ENCODE assay signal across 11 cellular contexts in genomic region chr9:94799578-94800264, GRCh38.
DNase-seq lines count a peak whose midpoint lies in the region; ATAC-seq and TF ChIP-seq lines count a peak whose summit lies in the region.
"Had no signal": no experiment of that assay in that cellular context is flagged by ENCODE, and none has a peak within 500 bp of the region (broad histone marks: within the 10 kb centered on the region; RNA-seq: fewer than 3 reads in every experiment).

No MANE protein-coding gene starts in this region.

- H3K36me3 ChIP-seq in mammary epithelial cell (ENCODE audit: insufficient read depth, low read length): peaks cover 6% of the 10 kb centered on the region
- H3K36me3 ChIP-seq in testis (ENCODE audit: low read depth, missing control alignments): no peaks in the 10 kb centered on the region
- H3K36me3 ChIP-seq in right lobe of liver: peaks cover 0 to 8% (median 0%) of the 10 kb centered on the region in 4 donors

- BruUV-seq in mammary epithelial cell (replicated peaks; lab: Mats Ljungman, UMichigan): no TSS peak

- dilution Hi-C loops in mammary epithelial cell (cut with HindIII; ENCODE audit: low sequenced_read_pairs): loop anchor here (5.0 kb wide), 1 partner anchor 78 kb away; no protein-coding TSS in a partner anchor

- no peaks in the 10 kb centered on the region for H3K79me2 ChIP-seq in mammary epithelial cell (ENCODE audit: insufficient read depth, low read length)

- TF ChIP-seq POLR2A in testis (IDR thresholded peaks at IDR 0.05): no peak
- TF ChIP-seq POLR2A in right lobe of liver (IDR thresholded peaks at IDR 0.05): no peak

- no peak overlapping the region for H3K27ac ChIP-seq in mammary epithelial cell (ENCODE audit: insufficient read depth, low read depth, low read length)
- peak overlapping the region; percentile 21 to 81 for H3K27ac ChIP-seq in testis
- H3K27ac ChIP-seq in right lobe of liver: no peak overlapping the region

- intact Hi-C loops in mammary epithelial cell (cut with micrococcal nuclease): no loop called here
- intact Hi-C loops in testis (cut with DNase I; ENCODE audit: low total_unique reads): no loop called here
- intact Hi-C loops in right lobe of liver (cut with DNase I): no loop called here

- ATAC-seq in right lobe of liver (no peak), HG03565 (IDR thresholded peaks at IDR 0.05; ENCODE audit: unreplicated experiment) (no peak)
- ATAC-seq: stimulated activated naive CD8-positive, alpha-beta T cell treated with anti-CD3 and anti-CD28 coated beads, Interleukin-15, amount 100 ng/mL, for 72 hours had no signal

- in situ Hi-C loops in mammary epithelial cell (cut with MboI; ENCODE audit: low sequenced_read_pairs in 2 of 2): loop anchor here in 1 of 2 donors (25.0 kb wide), 1 partner anchor 88 kb away; no protein-coding TSS in a partner anchor

- H3K27me3 ChIP-seq in mammary epithelial cell (ENCODE audit: insufficient read depth, low read length) (no peaks in the 10 kb centered on the region), testis (no peaks in the 10 kb centered on the region), right lobe of liver (no peaks in the 10 kb centered on the region)

- H3K4me3 ChIP-seq in mammary epithelial cell (replicated peaks in 1 of 3; ENCODE audit: insufficient read depth in 1 of 3, low read depth in 2 of 3, low read length in 3 of 3): no peak overlapping the region
- H3K4me3 ChIP-seq in testis: no peak overlapping the region
- no peak overlapping the region for H3K4me3 ChIP-seq in right lobe of liver

- DNase-seq in LoVo (ENCODE audit: low spot score) (peak; percentile 70), mammary epithelial cell (peak; percentile 47), kidney glomerular epithelial cell (lab: John Stamatoyannopoulos, UW) (peak; percentile 84), testis (no peak), iPS-NIHi11 (ENCODE audit: low spot score) (no peak), right lobe of liver (no peak), NCI-H1105 treated with DMSO at 0.1 percent for 48 hours (lab: John Stamatoyannopoulos, UW) (no peak)
- DNase-seq: activated T-cell treated with anti-CD3 and anti-CD28 coated beads, Interleukin-2, amount 50 U/mL, for 1 hour; NCI-H1048; stimulated activated naive CD8-positive, alpha-beta T cell treated with anti-CD3 and anti-CD28 coated beads, Interleukin-15, amount 100 ng/mL, for 72 hours had no signal

- H3K9me3 ChIP-seq in mammary epithelial cell (replicated peaks; ENCODE audit: insufficient read depth, low read length): no peaks in the 10 kb centered on the region
- H3K9me3 ChIP-seq in testis: no peaks in the 10 kb centered on the region
- H3K9me3 ChIP-seq in right lobe of liver: no peaks in the 10 kb centered on the region

- no peak overlapping the region for H3K4me2 ChIP-seq in mammary epithelial cell (ENCODE audit: insufficient read depth, low read depth, low read length)

- H3K4me1 ChIP-seq in mammary epithelial cell (ENCODE audit: insufficient read depth, low read length): peaks cover 29% of the 10 kb centered on the region
- H3K4me1 ChIP-seq in testis: peaks cover 9% of the 10 kb centered on the region
- H3K4me1 ChIP-seq in right lobe of liver: no peaks in the 10 kb centered on the region

- no peak overlapping the region for H3K9ac ChIP-seq in mammary epithelial cell (ENCODE audit: insufficient read depth, low read length)

- 85% methylated on average over 9 of the region's 9 CpGs for WGBS in mammary epithelial cell (ENCODE audit: low coverage, missing lambda C conversion rate)
- 82 to 84% methylated on average over 8 to 9 of the region's 9 CpGs for WGBS in testis, 2 donors
- WGBS in right lobe of liver (ENCODE audit: insufficient coverage, low coverage, low lambda C conversion rate, missing lambda C conversion rate): 95% methylated on average over 7 of the region's 9 CpGs

- CTCF ChIA-PET in mammary epithelial cell (lab: Charles Lee; ENCODE audit: low non-redundant PET): interaction anchor here (0.6 kb wide), 1 partner anchor 113 kb away, joined by 3 read pairs; no protein-coding TSS in a partner anchor

- TF ChIP-seq CTCF in mammary epithelial cell (conservative IDR thresholded peaks at IDR 0.05 in 1 of 2, IDR thresholded peaks at IDR 0.05 in 1 of 2; ENCODE audit: extremely low read depth in 1 of 2, insufficient read depth in 1 of 2, low read depth in 1 of 2, low read length in 2 of 2): no peak
- no peak for TF ChIP-seq CTCF in testis (IDR thresholded peaks at IDR 0.05)
- no peak for TF ChIP-seq CTCF in right lobe of liver (IDR thresholded peaks at IDR 0.05)

- H4K20me1 ChIP-seq in mammary epithelial cell (ENCODE audit: insufficient read depth, low read length): no peaks in the 10 kb centered on the region

- H2AFZ ChIP-seq in mammary epithelial cell (ENCODE audit: low read depth, low read length): no peak overlapping the region

Comparison
In these comparisons a context has a peak if more than half of its experiments do, and no peak if none do; other contexts are left out.
1. DNase-seq: peak in LoVo (single experiment), mammary epithelial cell (single experiment) and kidney glomerular epithelial cell (single experiment); none in testis (single experiment), iPS-NIHi11 (single experiment), right lobe of liver (0 of 3) and NCI-H1105 treated with DMSO at 0.1 percent for 48 hours (single experiment).
2. H3K27ac ChIP-seq: peak in testis (2 of 2); none in mammary epithelial cell (single experiment) and right lobe of liver (0 of 3).